ENCODE assay signal across 18 cellular contexts in the genomic region with DNA sequence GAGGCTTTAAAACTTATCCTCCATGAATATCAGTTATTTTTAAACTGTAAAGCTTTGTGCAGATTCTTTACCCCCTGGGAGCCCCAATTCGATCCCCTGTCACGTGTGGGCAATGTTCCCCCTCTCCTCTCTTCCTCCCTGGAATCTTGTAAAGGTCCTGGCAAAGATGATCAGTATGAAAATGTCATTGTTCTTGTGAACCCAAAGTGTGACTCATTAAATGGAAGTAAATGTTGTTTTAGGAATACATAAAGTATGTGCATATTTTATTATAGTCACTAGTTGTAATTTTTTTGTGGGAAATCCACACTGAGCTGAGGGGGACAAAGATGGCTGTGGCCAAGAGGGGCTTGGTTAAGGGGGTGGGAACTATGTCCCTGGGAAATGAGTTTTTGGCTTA. TPM values are rescaled to one million over a fixed set of nuclear protein-coding genes. Genes with fewer than 3 reads are reported as not detected.
DNase-seq lines count a peak whose midpoint lies in the region; ATAC-seq and TF ChIP-seq lines count a peak whose summit lies in the region.
"Had no signal": no experiment of that assay in that cellular context is flagged by ENCODE, and none has a peak within 500 bp of the region (broad histone marks: within the 10 kb centered on the region; RNA-seq: fewer than 3 reads in every experiment).

No MANE protein-coding gene starts in this region.

- no peak overlapping the region for H3K4me3 Mint-ChIP-seq in activated T-helper 1 cell treated with anti-CD3 and anti-CD28 coated beads, Interleukin-12 subunit alpha, Interleukin-12 subunit beta, Interleukin-2, Interleukin-4 antibody, amounts not matched to agents 30 ng/mL and 10 ng/mL and 1 ng/mL, durations not matched to agents 14 hours and 24 hours and 36 hours
- no peak overlapping the region for H3K4me3 Mint-ChIP-seq in osteocyte (ENCODE audit: unreplicated experiment)
- no peak overlapping the region for H3K4me3 Mint-ChIP-seq in naive thymus-derived CD8-positive, alpha-beta T cell
- H3K4me3 Mint-ChIP-seq: CD4-positive, alpha-beta memory T cell had no signal

- peaks cover 15% of the 10 kb centered on the region for H3K27me3 Mint-ChIP-seq in activated T-helper 1 cell treated with anti-CD3 and anti-CD28 coated beads, Interleukin-12 subunit alpha, Interleukin-12 subunit beta, Interleukin-2, Interleukin-4 antibody, amounts not matched to agents 30 ng/mL and 10 ng/mL and 1 ng/mL, durations not matched to agents 14 hours and 24 hours and 36 hours (ENCODE audit: insufficient read depth)
- peaks cover 3% of the 10 kb centered on the region for H3K27me3 Mint-ChIP-seq in osteocyte (ENCODE audit: unreplicated experiment)
- peaks cover 0 to 47% (median 11%) of the 10 kb centered on the region in 5 donors for H3K27me3 Mint-ChIP-seq in naive thymus-derived CD8-positive, alpha-beta T cell

- no peaks in the 10 kb centered on the region for H3K9me3 Mint-ChIP-seq in activated T-helper 1 cell treated with anti-CD3 and anti-CD28 coated beads, Interleukin-12 subunit alpha, Interleukin-12 subunit beta, Interleukin-2, Interleukin-4 antibody, amounts not matched to agents 30 ng/mL and 10 ng/mL and 1 ng/mL, durations not matched to agents 14 hours and 24 hours and 36 hours
- no peaks in the 10 kb centered on the region for H3K9me3 Mint-ChIP-seq in osteocyte (ENCODE audit: unreplicated experiment)
- H3K9me3 Mint-ChIP-seq in naive thymus-derived CD8-positive, alpha-beta T cell, result peaks cover 0 to 3% (median 0%) of the 10 kb centered on the region in 9 donors
- H3K9me3 Mint-ChIP-seq: CD14-positive monocyte; CD4-positive, alpha-beta memory T cell had no signal

- ATAC-seq in naive thymus-derived CD8-positive, alpha-beta T cell, result no peak
- ATAC-seq: HCT116 had no signal

- POLR2A ChIA-PET in naive thymus-derived CD8-positive, alpha-beta T cell (lab: Charles Lee), result no interaction called here

- H3K27ac Mint-ChIP-seq in activated T-helper 1 cell treated with anti-CD3 and anti-CD28 coated beads, Interleukin-12 subunit alpha, Interleukin-12 subunit beta, Interleukin-2, Interleukin-4 antibody, amounts not matched to agents 30 ng/mL and 10 ng/mL and 1 ng/mL, durations not matched to agents 14 hours and 24 hours and 36 hours, result peak overlapping the region; percentile 50
- H3K27ac Mint-ChIP-seq in osteocyte (ENCODE audit: unreplicated experiment), result no peak overlapping the region
- no peak overlapping the region for H3K27ac Mint-ChIP-seq in naive thymus-derived CD8-positive, alpha-beta T cell
- H3K27ac Mint-ChIP-seq: CD14-positive monocyte; CD4-positive, alpha-beta memory T cell had no signal

- H3K36me3 Mint-ChIP-seq in activated T-helper 1 cell treated with anti-CD3 and anti-CD28 coated beads, Interleukin-12 subunit alpha, Interleukin-12 subunit beta, Interleukin-2, Interleukin-4 antibody, amounts not matched to agents 30 ng/mL and 10 ng/mL and 1 ng/mL, durations not matched to agents 14 hours and 24 hours and 36 hours (ENCODE audit: low read depth), result no peaks in the 10 kb centered on the region
- H3K36me3 Mint-ChIP-seq in osteocyte (ENCODE audit: unreplicated experiment), result no peaks in the 10 kb centered on the region
- no peaks in the 10 kb centered on the region for H3K36me3 Mint-ChIP-seq in naive thymus-derived CD8-positive, alpha-beta T cell
- H3K36me3 Mint-ChIP-seq: CD14-positive monocyte; CD4-positive, alpha-beta memory T cell had no signal

- intact Hi-C loops in activated T-helper 1 cell treated with anti-CD3 and anti-CD28 coated beads, Interleukin-12 subunit alpha, Interleukin-12 subunit beta, Interleukin-2, Interleukin-4 antibody, amounts not matched to agents 30 ng/mL and 10 ng/mL and 1 ng/mL, durations not matched to agents 14 hours and 24 hours and 36 hours (cut with micrococcal nuclease), result no loop called here

- DNase-seq in EL (peak; percentile 54), fibroblast of pulmonary artery (ENCODE audit: low read depth) (peak; percentile 33), osteocyte (ENCODE audit: extremely low spot score, unreplicated experiment) (peak; percentile 10), A172 (ENCODE audit: low spot score) (no peak), putamen (ENCODE audit: low spot score) (no peak)
- no peak for DNase-seq in activated T-helper 1 cell treated with anti-CD3 and anti-CD28 coated beads, Interleukin-12 subunit alpha, Interleukin-12 subunit beta, Interleukin-2, Interleukin-4 antibody, amounts not matched to agents 30 ng/mL and 10 ng/mL and 1 ng/mL, durations not matched to agents 14 hours and 24 hours and 36 hours (ENCODE audit: low spot score)
- no peak for DNase-seq in naive thymus-derived CD8-positive, alpha-beta T cell
- DNase-seq: CD4-positive, alpha-beta memory T cell; DMS153; DMS79; GOT3; H7 had no signal

- no peak overlapping the region for H3K4me3 ChIP-seq in fibroblast of pulmonary artery (replicated peaks; ENCODE audit: low read depth, low read length)
- H3K4me3 ChIP-seq: BLaER1 had no signal

- no peaks in the 10 kb centered on the region for H3K4me1 Mint-ChIP-seq in activated T-helper 1 cell treated with anti-CD3 and anti-CD28 coated beads, Interleukin-12 subunit alpha, Interleukin-12 subunit beta, Interleukin-2, Interleukin-4 antibody, amounts not matched to agents 30 ng/mL and 10 ng/mL and 1 ng/mL, durations not matched to agents 14 hours and 24 hours and 36 hours (ENCODE audit: low read depth)
- H3K4me1 Mint-ChIP-seq in osteocyte (ENCODE audit: unreplicated experiment), result peaks cover 20% of the 10 kb centered on the region
- no peaks in the 10 kb centered on the region for H3K4me1 Mint-ChIP-seq in naive thymus-derived CD8-positive, alpha-beta T cell
- H3K4me1 Mint-ChIP-seq: CD14-positive monocyte; CD4-positive, alpha-beta memory T cell had no signal

- TF ChIP-seq CTCF in fibroblast of pulmonary artery (IDR thresholded peaks at IDR 0.05; ENCODE audit: low read length, missing control alignments), result no peak
- TF ChIP-seq CTCF in osteocyte (IDR thresholded peaks at IDR 0.05), result no peak

RNA-seq across cellular contexts. Expression of gene CCL11, which starts 2.3 kb away (rescaled TPM):
- total RNA-seq in activated T-helper 1 cell treated with anti-CD3 and anti-CD28 coated beads, Interleukin-12 subunit alpha, Interleukin-12 subunit beta, Interleukin-2, Interleukin-4 antibody, amounts not matched to agents 30 ng/mL and 10 ng/mL and 1 ng/mL, durations not matched to agents 14 hours and 24 hours and 36 hours, result not detected in 2 replicates
- not detected in 2 replicates for total RNA-seq in osteocyte
- not detected for total RNA-seq in naive thymus-derived CD8-positive, alpha-beta T cell
- not detected for polyA plus RNA-seq in naive thymus-derived CD8-positive, alpha-beta T cell
- not detected in 2 replicates for total RNA-seq in A172 (2014; rRNA removed; shearing (Covaris generic))
- total RNA-seq: CD4-positive, alpha-beta memory T cell; Daoy; G401; H7; HT-29 had no signal
- polyA plus RNA-seq: CD14-positive monocyte; CD4-positive, alpha-beta memory T cell had no signal

RNA-seq across cellular contexts. Expression of gene CCL7, which starts 17.8 kb away (rescaled TPM):
- total RNA-seq in activated T-helper 1 cell treated with anti-CD3 and anti-CD28 coated beads, Interleukin-12 subunit alpha, Interleukin-12 subunit beta, Interleukin-2, Interleukin-4 antibody, amounts not matched to agents 30 ng/mL and 10 ng/mL and 1 ng/mL, durations not matched to agents 14 hours and 24 hours and 36 hours, result not detected in 2 replicates
- total RNA-seq in osteocyte, result not detected in 2 replicates
- total RNA-seq in naive thymus-derived CD8-positive, alpha-beta T cell, result not detected
- not detected for polyA plus RNA-seq in naive thymus-derived CD8-positive, alpha-beta T cell
- total RNA-seq in A172 (2014; rRNA removed; shearing (Covaris generic)), result not detected in 2 replicates
- total RNA-seq: CD4-positive, alpha-beta memory T cell; G401; H7; HT-29 had no signal
- polyA plus RNA-seq: CD4-positive, alpha-beta memory T cell had no signal

RNA-seq across cellular contexts. Expression of gene CCL8, which starts 31.4 kb away (rescaled TPM):
- not detected in 2 replicates for total RNA-seq in activated T-helper 1 cell treated with anti-CD3 and anti-CD28 coated beads, Interleukin-12 subunit alpha, Interleukin-12 subunit beta, Interleukin-2, Interleukin-4 antibody, amounts not matched to agents 30 ng/mL and 10 ng/mL and 1 ng/mL, durations not matched to agents 14 hours and 24 hours and 36 hours
- total RNA-seq in osteocyte, result not detected in 2 replicates
- not detected for total RNA-seq in naive thymus-derived CD8-positive, alpha-beta T cell
- not detected for polyA plus RNA-seq in naive thymus-derived CD8-positive, alpha-beta T cell
- total RNA-seq in A172 (2014; rRNA removed; shearing (Covaris generic)), result not detected in 2 replicates
- total RNA-seq: CD4-positive, alpha-beta memory T cell; Daoy; G401; H7; HT-29 had no signal
- polyA plus RNA-seq: CD4-positive, alpha-beta memory T cell had no signal

RNA-seq across cellular contexts. Expression of gene CCL2, which starts 32.8 kb away (rescaled TPM):
- total RNA-seq in activated T-helper 1 cell treated with anti-CD3 and anti-CD28 coated beads, Interleukin-12 subunit alpha, Interleukin-12 subunit beta, Interleukin-2, Interleukin-4 antibody, amounts not matched to agents 30 ng/mL and 10 ng/mL and 1 ng/mL, durations not matched to agents 14 hours and 24 hours and 36 hours, result 0.39 and 0.65 TPM in 2 replicates
- 50.3 and 59.3 TPM in 2 replicates for total RNA-seq in osteocyte
- total RNA-seq in naive thymus-derived CD8-positive, alpha-beta T cell, result 1 to 10 TPM; 2.6 to 3.1 TPM
- polyA plus RNA-seq in naive thymus-derived CD8-positive, alpha-beta T cell, result not detected
- total RNA-seq in A172 (2014; rRNA removed; shearing (Covaris generic)), result 26.2 and 27.3 TPM in 2 replicates
- total RNA-seq: G401, HT-29 had no signal
- polyA plus RNA-seq: CD4-positive, alpha-beta memory T cell had no signal

Comparison
In these comparisons a context has a peak if more than half of its experiments do, and no peak if none do; other contexts are left out.
1. DNase-seq: peak in EL (single experiment), fibroblast of pulmonary artery (single experiment) and osteocyte (single experiment); none in activated T-helper 1 cell treated with anti-CD3 and anti-CD28 coated beads, Interleukin-12 subunit alpha, Interleukin-12 subunit beta, Interleukin-2, Interleukin-4 antibody, amounts not matched to agents 30 ng/mL and 10 ng/mL and 1 ng/mL, durations not matched to agents 14 hours and 24 hours and 36 hours (single experiment), naive thymus-derived CD8-positive, alpha-beta T cell (0 of 10), A172 (single experiment) and putamen (single experiment).